19 cellular contexts compared by ENCODE assay signal in genomic region chr4:169094656-169095231, GRCh38.
"Had no signal": no experiment of that assay in that cellular context is flagged by ENCODE, and none has a peak within 500 bp of the region (broad histone marks: within the 10 kb centered on the region; RNA-seq: fewer than 3 reads in every experiment).

No MANE protein-coding gene starts in this region.

- H3K4me3 Mint-ChIP-seq: activated CD4-positive, alpha-beta memory T cell treated with anti-CD3 and anti-CD28 coated beads, Interleukin-2, amount 10 ng/mL, durations not matched to agents 7 days and 5 days; activated naive CD8-positive, alpha-beta T cell treated with anti-CD3 and anti-CD28 coated beads, Interleukin-2, amount 50 U/mL, for 24 hours; activated T-helper 1 cell treated with anti-CD3 and anti-CD28 coated beads, Interleukin-12 subunit alpha, Interleukin-12 subunit beta, Interleukin-2, Interleukin-4 antibody, amounts not matched to agents 30 ng/mL and 10 ng/mL and 1 ng/mL, durations not matched to agents 14 hours and 24 hours and 36 hours; nephron had no signal

- DNase-seq: activated CD4-positive, alpha-beta memory T cell treated with anti-CD3 and anti-CD28 coated beads, Interleukin-2, amount 10 ng/mL, durations not matched to agents 7 days and 5 days; activated CD4-positive, alpha-beta T cell treated with anti-CD3 and anti-CD28 coated beads for 48 hours; activated gamma-delta T cell; activated naive CD4-positive, alpha-beta T cell treated with anti-CD3 and anti-CD28 coated beads, Interleukin-2, amount 50 U/mL, for 16 hours; activated naive CD8-positive, alpha-beta T cell treated with anti-CD3 and anti-CD28 coated beads, Interleukin-2, amount 50 U/mL, for 24 hours; anterior cingulate cortex; body of pancreas; foreskin fibroblast; hippocampal formation; left cardiac atrium; midbrain; right cardiac atrium; stimulated activated CD4-positive, alpha-beta T cell treated with anti-CD3 and anti-CD28 coated beads, Interleukin-4, amount 100 ng/mL, for 24 hours; stimulated activated naive CD8-positive, alpha-beta T cell treated with anti-CD3 and anti-CD28 coated beads, Interleukin-15, Interleukin-2, amounts not matched to agents 100 U/mL and 50 U/mL, for 24 hours; T1000; upper lobe of left lung had no signal

- H3K4me3 ChIP-seq: body of pancreas, cardiac muscle cell, upper lobe of left lung had no signal

- H3K27me3 ChIP-seq: body of pancreas, cardiac muscle cell, upper lobe of left lung had no signal

- H3K27ac Mint-ChIP-seq: activated CD4-positive, alpha-beta memory T cell treated with anti-CD3 and anti-CD28 coated beads, Interleukin-2, amount 10 ng/mL, durations not matched to agents 7 days and 5 days; activated naive CD8-positive, alpha-beta T cell treated with anti-CD3 and anti-CD28 coated beads, Interleukin-2, amount 50 U/mL, for 24 hours; activated T-helper 1 cell treated with anti-CD3 and anti-CD28 coated beads, Interleukin-12 subunit alpha, Interleukin-12 subunit beta, Interleukin-2, Interleukin-4 antibody, amounts not matched to agents 30 ng/mL and 10 ng/mL and 1 ng/mL, durations not matched to agents 14 hours and 24 hours and 36 hours; nephron had no signal

- H3K4me1 Mint-ChIP-seq: activated CD4-positive, alpha-beta memory T cell treated with anti-CD3 and anti-CD28 coated beads, Interleukin-2, amount 10 ng/mL, durations not matched to agents 7 days and 5 days had no signal

- H3K27me3 Mint-ChIP-seq: activated naive CD8-positive, alpha-beta T cell treated with anti-CD3 and anti-CD28 coated beads, Interleukin-2, amount 50 U/mL, for 24 hours had no signal

- H3K36me3 ChIP-seq: cardiac muscle cell had no signal
